In genomic region chr9:134125413-134126095, GRCh38 we compare ENCODE assay signal across 12 cellular contexts. TPM values are rescaled to one million over a fixed set of nuclear protein-coding genes. Genes with fewer than 3 reads are reported as not detected.
"Had no signal": no experiment of that assay in that cellular context is flagged by ENCODE, and none has a peak within 500 bp of the region (broad histone marks: within the 10 kb centered on the region; RNA-seq: fewer than 3 reads in every experiment).

No MANE protein-coding gene starts in this region.

- H3K27ac ChIP-seq: cardiac muscle cell, esophagus squamous epithelium, left lung, thyroid gland, vagina had no signal

- DNase-seq: activated gamma-delta T cell; activated T-cell treated with anti-CD3 and anti-CD28 coated beads, Interleukin-2, amount 50 U/mL, for 1 hour; esophagus squamous epithelium; foreskin fibroblast; glutamatergic neuron; mesendoderm; thyroid gland had no signal

- ATAC-seq: left lung had no signal

- H3K9me3 ChIP-seq: esophagus squamous epithelium, left lung, thyroid gland, vagina had no signal

- H3K9me3 Mint-ChIP-seq: T-helper 2 cell treated with Interferon-gamma antibody and Interleukin-4, amounts not matched to agents 5 μg/mL and 100 μg/mL, for 36 hours had no signal

- H3K27ac Mint-ChIP-seq: T-helper 2 cell treated with Interferon-gamma antibody and Interleukin-4, amounts not matched to agents 5 μg/mL and 100 μg/mL, for 36 hours had no signal

- H3K36me3 ChIP-seq: cardiac muscle cell, esophagus squamous epithelium, left lung, thyroid gland, vagina had no signal

- H3K4me3 Mint-ChIP-seq: T-helper 2 cell treated with Interferon-gamma antibody and Interleukin-4, amounts not matched to agents 5 μg/mL and 100 μg/mL, for 36 hours had no signal

- H3K4me3 ChIP-seq: cardiac muscle cell, esophagus squamous epithelium, left lung, smooth muscle cell, thyroid gland, vagina had no signal

- H3K27me3 ChIP-seq: cardiac muscle cell, esophagus squamous epithelium, left lung, thyroid gland, vagina had no signal

RNA-seq across cellular contexts. Expression of gene RNU6ATAC, which starts 38.8 kb away (rescaled TPM):
- total RNA-seq: cardiac muscle cell, esophagus squamous epithelium, smooth muscle cell, thyroid gland, vagina had no signal
